In the genomic region with DNA sequence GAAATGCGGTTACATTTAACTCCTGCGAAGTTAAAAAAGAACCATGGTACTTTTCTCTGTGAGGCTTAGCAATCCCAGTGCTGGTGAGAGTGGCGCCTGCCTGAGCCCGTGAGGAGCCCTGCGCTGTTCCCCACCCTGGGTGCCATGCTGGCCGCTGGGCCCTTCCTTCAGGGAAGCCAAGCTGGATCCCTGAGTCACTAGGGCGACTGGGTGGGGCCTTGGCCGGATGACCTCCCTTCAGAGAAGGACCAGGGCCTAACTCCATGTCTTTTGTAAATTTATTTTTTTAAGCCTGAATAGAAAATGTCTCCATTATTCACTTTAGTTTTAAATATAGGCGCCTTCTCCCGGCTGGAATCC, we compare ENCODE assay signal across 28 cellular contexts.
DNase-seq lines count a peak whose midpoint lies in the region; ATAC-seq and TF ChIP-seq lines count a peak whose summit lies in the region.
"Had no signal": no experiment of that assay in that cellular context is flagged by ENCODE, and none has a peak within 500 bp of the region (broad histone marks: within the 10 kb centered on the region; RNA-seq: fewer than 3 reads in every experiment).

No MANE protein-coding gene starts in this region.

- no peak for TF ChIP-seq POLR2A in upper lobe of left lung (IDR thresholded peaks at IDR 0.05)
- no peak for TF ChIP-seq POLR2A in gastrocnemius medialis (IDR thresholded peaks at IDR 0.05)

- no peaks in the 10 kb centered on the region for H3K4me1 Mint-ChIP-seq in activated T-cell treated with anti-CD3 and anti-CD28 coated beads, Interleukin-2, amount 50 U/mL, for 72 hours (ENCODE audit: low read depth)
- peaks cover 23% of the 10 kb centered on the region for H3K4me1 Mint-ChIP-seq in activated B cell treated with CpG ODN at 0.5 μM for 24 hours
- H3K4me1 Mint-ChIP-seq: neural crest cell had no signal

- in situ Hi-C loops in gastrocnemius medialis (cut with MboI; ENCODE audit: low sequenced_read_pairs in 4 of 4), result no loop called here

- H3K27me3 ChIP-seq in neuronal stem cell (ENCODE audit: control insufficient read depth in 3 of 3, insufficient read depth in 3 of 3, low read depth in 1 of 3, low read length in 3 of 3), result peaks cover 0 to 4% (median 4%) of the 10 kb centered on the region in 3 experiments
- H3K27me3 ChIP-seq in upper lobe of left lung, result peaks cover 0 to 9% (median 3%) of the 10 kb centered on the region in 4 donors
- H3K27me3 ChIP-seq in gastrocnemius medialis, result peaks cover 4 to 12% (median 11%) of the 10 kb centered on the region in 3 donors

- H3K9me3 Mint-ChIP-seq in activated T-cell treated with anti-CD3 and anti-CD28 coated beads, Interleukin-2, amount 50 U/mL, for 72 hours, result no peaks in the 10 kb centered on the region
- no peaks in the 10 kb centered on the region for H3K9me3 Mint-ChIP-seq in activated B cell treated with CpG ODN at 0.5 μM for 24 hours
- H3K9me3 Mint-ChIP-seq: activated naive CD4-positive, alpha-beta T cell treated with anti-CD3 and anti-CD28 coated beads, Interleukin-2, amount 50 U/mL, for 24 hours; neural crest cell; stimulated activated naive CD8-positive, alpha-beta T cell treated with anti-CD3 and anti-CD28 coated beads, Interleukin-15, amount 100 ng/mL, for 72 hours had no signal

- peak overlapping the region; percentile 70 for H3K4ac ChIP-seq in neuronal stem cell (ENCODE audit: low read length)

- H2BK120ac ChIP-seq in neuronal stem cell (ENCODE audit: low read depth, low read length), result no peak overlapping the region

- H4K91ac ChIP-seq in neuronal stem cell (ENCODE audit: low read depth, low read length, poor library complexity), result no peak overlapping the region

- H2BK5ac ChIP-seq in neuronal stem cell (ENCODE audit: low read length), result peak overlapping the region; percentile 40

- peaks cover 0 to 14% of the 10 kb centered on the region in 2 donors for H3K4me1 ChIP-seq in neuronal stem cell (ENCODE audit: control insufficient read depth in 2 of 2, insufficient read depth in 1 of 2, low read depth in 1 of 2, low read length in 2 of 2)
- H3K4me1 ChIP-seq in upper lobe of left lung, result peaks cover 6 to 21% (median 13%) of the 10 kb centered on the region in 4 donors
- peaks cover 0 to 3% of the 10 kb centered on the region in 2 donors for H3K4me1 ChIP-seq in gastrocnemius medialis
- H3K4me1 ChIP-seq: Caco-2, foreskin keratinocyte had no signal

- no peak for TF ChIP-seq EP300 in upper lobe of left lung (IDR thresholded peaks at IDR 0.05)

- DNase-seq in activated T-cell treated with anti-CD3 and anti-CD28 coated beads, Interleukin-2, amount 50 U/mL, for 1 hour, result peak; percentile 12
- DNase-seq in activated T-cell treated with anti-CD3 and anti-CD28 coated beads, Interleukin-2, amount 50 U/mL, for 72 hours, result no peak
- DNase-seq in activated B cell treated with CpG ODN at 0.5 μM for 24 hours, result peak; percentile 7
- no peak for DNase-seq in neuronal stem cell (ENCODE audit: low spot score)
- DNase-seq in upper lobe of left lung, result peak; percentile 20 to 40
- no peak for DNase-seq in gastrocnemius medialis
- no peak for DNase-seq in activated effector memory CD4-positive, alpha-beta T cell treated with Interleukin-2 at 50 U/mL for 16 hours
- DNase-seq: ACHN; activated CD4-positive, alpha-beta T cell treated with anti-CD3 and anti-CD28 coated beads for 48 hours; amygdala; Caco-2; cortex of kidney; DND-41; foreskin keratinocyte; NCI-H1694 treated with DMSO at 0.1 percent for 48 hours; NCI-H2171 treated with DMSO at 0.1 percent for 48 hours; NCI-H524; NK-92 treated with Interleukin-12 subunit alpha and Interleukin-12 subunit beta, amount 100 ng/mL, for 24 hours; PC-9; Right ventricle myocardium superior; stimulated activated naive CD8-positive, alpha-beta T cell treated with anti-CD3 and anti-CD28 coated beads, Interleukin-15, amount 100 ng/mL, for 72 hours; transverse colon had no signal

- CTCF ChIA-PET in activated B cell treated with CpG ODN at 0.5 μM for 24 hours (lab: Charles Lee), result no interaction called here

- POLR2A ChIA-PET in activated B cell treated with CpG ODN at 0.5 μM for 24 hours (lab: Charles Lee), result no interaction called here

- no peak overlapping the region for H3K4me2 ChIP-seq in neuronal stem cell (ENCODE audit: insufficient read depth, low read length, poor library complexity, severe bottlenecking)
- H3K4me2 ChIP-seq: KMS-11, PC-9 had no signal

- H3K27ac ChIP-seq in neuronal stem cell (replicated peaks; ENCODE audit: low read length) (no peak overlapping the region), upper lobe of left lung (no peak overlapping the region), gastrocnemius medialis (no peak overlapping the region)
- H3K27ac ChIP-seq: foreskin keratinocyte, KMS-11, PC-9 had no signal

- no peak for TF ChIP-seq CTCF in activated B cell treated with CpG ODN at 0.5 μM for 24 hours (IDR thresholded peaks at IDR 0.05)
- TF ChIP-seq CTCF in upper lobe of left lung (IDR thresholded peaks at IDR 0.05), result no peak
- no peak for TF ChIP-seq CTCF in gastrocnemius medialis (IDR thresholded peaks at IDR 0.05 in 4 of 5, conservative IDR thresholded peaks at IDR 0.05 in 1 of 5)

- H3K14ac ChIP-seq in neuronal stem cell (ENCODE audit: low read length), result no peak overlapping the region

- H3K9me3 ChIP-seq in neuronal stem cell (replicated peaks in 1 of 2; ENCODE audit: control insufficient read depth in 2 of 2, insufficient read depth in 1 of 2, low read depth in 1 of 2, low read length in 2 of 2) (no peaks in the 10 kb centered on the region), upper lobe of left lung (no peaks in the 10 kb centered on the region), gastrocnemius medialis (no peaks in the 10 kb centered on the region)
- H3K9me3 ChIP-seq: Caco-2, transverse colon had no signal

- H3K36me3 ChIP-seq in neuronal stem cell (replicated peaks in 1 of 2; ENCODE audit: control insufficient read depth in 2 of 2, insufficient read depth in 2 of 2, low read length in 2 of 2), result no peaks in the 10 kb centered on the region
- no peaks in the 10 kb centered on the region for H3K36me3 ChIP-seq in upper lobe of left lung
- no peaks in the 10 kb centered on the region for H3K36me3 ChIP-seq in gastrocnemius medialis
- H3K36me3 ChIP-seq: transverse colon had no signal

- no peaks in the 10 kb centered on the region for H3K36me3 Mint-ChIP-seq in activated T-cell treated with anti-CD3 and anti-CD28 coated beads, Interleukin-2, amount 50 U/mL, for 72 hours (ENCODE audit: insufficient read depth in 2 of 2)
- H3K36me3 Mint-ChIP-seq in activated B cell treated with CpG ODN at 0.5 μM for 24 hours (ENCODE audit: low read depth), result no peaks in the 10 kb centered on the region
- H3K36me3 Mint-ChIP-seq: activated naive CD4-positive, alpha-beta T cell treated with anti-CD3 and anti-CD28 coated beads, Interleukin-2, amount 50 U/mL, for 24 hours had no signal

- H3K23ac ChIP-seq in neuronal stem cell (ENCODE audit: low read depth, low read length, poor library complexity), result no peak overlapping the region

- H3K9ac ChIP-seq in neuronal stem cell (ENCODE audit: low read depth, low read length, poor library complexity), result no peak overlapping the region
- H3K9ac ChIP-seq: KMS-11 had no signal

- H3K79me1 ChIP-seq in neuronal stem cell (ENCODE audit: low read depth, low read length), result no peaks in the 10 kb centered on the region

- no peak overlapping the region for H3K4me3 Mint-ChIP-seq in activated T-cell treated with anti-CD3 and anti-CD28 coated beads, Interleukin-2, amount 50 U/mL, for 72 hours
- H3K4me3 Mint-ChIP-seq in activated B cell treated with CpG ODN at 0.5 μM for 24 hours, result no peak overlapping the region
- H3K4me3 Mint-ChIP-seq: neural crest cell; stimulated activated naive CD8-positive, alpha-beta T cell treated with anti-CD3 and anti-CD28 coated beads, Interleukin-15, amount 100 ng/mL, for 72 hours had no signal

- H3K4me3 ChIP-seq in neuronal stem cell (ENCODE audit: low read length in 2 of 2) (no peak overlapping the region), upper lobe of left lung (no peak overlapping the region), gastrocnemius medialis (no peak overlapping the region)
- H3K4me3 ChIP-seq: PC-9, transverse colon had no signal

- H2BK15ac ChIP-seq in neuronal stem cell (ENCODE audit: low read length), result no peak overlapping the region

- H2AK5ac ChIP-seq in neuronal stem cell (ENCODE audit: low read depth, low read length), result peak overlapping the region; percentile 99

- peak overlapping the region; percentile 88 for H3K18ac ChIP-seq in neuronal stem cell (ENCODE audit: low read length)

- intact Hi-C loops in activated B cell treated with CpG ODN at 0.5 μM for 24 hours (cut with micrococcal nuclease), result no loop called here
- intact Hi-C loops in gastrocnemius medialis (cut with DNase I; ENCODE audit: low total_unique reads), result loop anchor here (5.0 to 10.0 kb wide), 2 partner anchors 332 to 554 kb away; a partner anchor contains a TSS

- no CpG with 5 or more reads among the region's 10 CpGs for WGBS in neuronal stem cell (ENCODE audit: extremely low coverage in 2 of 2, insufficient read length in 2 of 2, insufficient replicate concordance in 1 of 2), 2 donors
- WGBS in upper lobe of left lung, 2 donors, result 80 to 91% methylated on average over 10 of the region's 10 CpGs

- ATAC-seq in activated T-cell treated with anti-CD3 and anti-CD28 coated beads, Interleukin-2, amount 50 U/mL, for 72 hours (replicated peaks in 1 of 2), result no peak
- no peak for ATAC-seq in activated B cell treated with CpG ODN at 0.5 μM for 24 hours (ENCODE audit: low read depth)
- no peak for ATAC-seq in upper lobe of left lung (ENCODE audit: low FRiP score in 2 of 2)
- no peak for ATAC-seq in gastrocnemius medialis
- ATAC-seq in HG02623 (IDR thresholded peaks at IDR 0.05; ENCODE audit: unreplicated experiment), result no peak
- ATAC-seq: esophagus mucosa; foreskin keratinocyte; stimulated activated naive CD8-positive, alpha-beta T cell treated with anti-CD3 and anti-CD28 coated beads, Interleukin-15, amount 100 ng/mL, for 72 hours had no signal

- no peak overlapping the region for H4K8ac ChIP-seq in neuronal stem cell (ENCODE audit: low read depth, low read length)

- peaks cover 14% of the 10 kb centered on the region for H3K27me3 Mint-ChIP-seq in activated T-cell treated with anti-CD3 and anti-CD28 coated beads, Interleukin-2, amount 50 U/mL, for 72 hours (ENCODE audit: low read depth)
- H3K27me3 Mint-ChIP-seq in activated B cell treated with CpG ODN at 0.5 μM for 24 hours, result peaks cover 18% of the 10 kb centered on the region

- H3K27ac Mint-ChIP-seq in activated T-cell treated with anti-CD3 and anti-CD28 coated beads, Interleukin-2, amount 50 U/mL, for 72 hours, result no peak overlapping the region
- no peak overlapping the region for H3K27ac Mint-ChIP-seq in activated B cell treated with CpG ODN at 0.5 μM for 24 hours
- H3K27ac Mint-ChIP-seq: progenitor cell of endocrine pancreas had no signal

- no peak overlapping the region for H2BK12ac ChIP-seq in neuronal stem cell (ENCODE audit: low read length)

- H2AFZ ChIP-seq in neuronal stem cell (ENCODE audit: low read length), result no peak overlapping the region
- H2AFZ ChIP-seq: PC-9 had no signal

Comparison
In these comparisons a context has a peak if more than half of its experiments do, and no peak if none do; other contexts are left out.
1. DNase-seq: peak in activated T-cell treated with anti-CD3 and anti-CD28 coated beads, Interleukin-2, amount 50 U/mL, for 1 hour (single experiment), activated B cell treated with CpG ODN at 0.5 μM for 24 hours (single experiment) and upper lobe of left lung (2 of 2); none in activated T-cell treated with anti-CD3 and anti-CD28 coated beads, Interleukin-2, amount 50 U/mL, for 72 hours (0 of 2), neuronal stem cell (single experiment), gastrocnemius medialis (0 of 2) and activated effector memory CD4-positive, alpha-beta T cell treated with Interleukin-2 at 50 U/mL for 16 hours (single experiment).